1 cellular context compared by ENCODE assay signal in the genomic region with DNA sequence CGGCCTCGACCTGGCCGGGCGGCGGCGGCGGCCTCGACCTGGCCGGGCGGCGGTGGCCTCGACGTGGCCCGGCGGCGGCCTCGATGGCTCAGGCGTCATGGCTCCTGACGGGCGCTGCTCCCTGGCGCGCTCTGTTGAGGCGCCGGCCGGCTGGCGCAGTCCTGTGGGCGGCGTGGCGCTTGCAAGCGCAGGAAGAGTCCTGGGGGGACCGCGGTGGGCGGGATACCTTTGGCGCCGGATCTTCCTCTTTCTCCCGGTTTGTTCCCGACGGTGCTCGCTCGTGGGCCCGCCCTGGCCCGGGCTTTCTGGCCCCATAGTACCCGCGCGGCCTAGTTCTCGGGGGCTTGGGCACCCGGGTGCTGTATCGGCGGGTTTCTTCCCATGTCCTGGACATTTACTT. TPM values are rescaled to one million over a fixed set of nuclear protein-coding genes. Genes with fewer than 3 reads are reported as not detected.
"Had no signal": no experiment of that assay in that cellular context is flagged by ENCODE, and none has a peak within 500 bp of the region (broad histone marks: within the 10 kb centered on the region; RNA-seq: fewer than 3 reads in every experiment).

No MANE protein-coding gene starts in this region.

RNA-seq across cellular contexts. Expression of gene RGPD1, which starts 0.7 kb away (rescaled TPM):
- total RNA-seq: pulmonary artery endothelial cell had no signal
